Comparison of ENCODE assay signal across 8 cellular contexts in the genomic region with DNA sequence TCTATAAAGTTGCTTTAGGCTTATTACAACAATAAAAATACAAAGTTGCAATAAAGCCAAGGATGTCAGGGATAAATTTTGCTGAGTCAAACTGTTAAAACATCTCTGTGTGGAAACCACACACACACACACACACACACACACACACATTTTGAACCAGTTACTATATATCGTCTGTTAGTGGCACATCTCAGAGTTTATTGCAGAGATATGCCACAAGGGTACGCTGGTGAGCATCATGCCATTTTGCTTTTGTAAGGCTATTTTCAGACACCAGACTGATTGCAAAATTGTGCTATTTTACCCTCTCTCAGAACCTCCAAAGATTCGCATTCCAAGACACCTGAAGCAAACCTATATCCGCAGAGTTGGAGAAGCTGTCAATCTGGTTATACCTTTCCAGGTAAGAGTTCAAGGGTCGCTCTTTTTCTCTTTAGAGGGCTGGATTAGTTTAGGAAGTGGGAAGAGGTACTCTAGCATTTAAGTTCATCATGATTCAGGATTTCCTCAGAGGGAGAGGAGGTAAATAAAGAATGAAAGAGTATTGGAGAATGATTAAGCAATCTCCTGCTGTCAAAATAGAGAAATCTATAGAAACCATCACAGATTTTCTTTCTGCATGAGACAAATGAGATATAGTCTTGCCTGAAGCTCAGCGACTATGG. TPM values are rescaled to one million over a fixed set of nuclear protein-coding genes. Genes with fewer than 3 reads are reported as not detected.
DNase-seq lines count a peak whose midpoint lies in the region; ATAC-seq and TF ChIP-seq lines count a peak whose summit lies in the region.

No MANE protein-coding gene starts in this region.

- TF ChIP-seq POLR2A in Peyer's patch (IDR thresholded peaks at IDR 0.05) (no peak), breast epithelium (IDR thresholded peaks at IDR 0.05) (no peak), upper lobe of left lung (IDR thresholded peaks at IDR 0.05) (no peak)

- 45 to 53% methylated on average over 6 of the region's 6 CpGs for WGBS in upper lobe of left lung, 2 donors

- in situ Hi-C loops in GM13977 (cut with MboI; ENCODE audit: low pct_unique_long_range_greater_than_20kb, low sequenced_read_pairs, unreplicated experiment) = no loop called here

- DNase-seq in AG09309 (ENCODE audit: low read depth) (peak; percentile 29), GM13977 (ENCODE audit: low spot score) (peak; percentile 23), Peyer's patch (peak in 2 of 3 donors; percentile 21 to 73), breast epithelium (ENCODE audit: low spot score in 2 of 2) (no peak), left lobe of liver (ENCODE audit: low spot score) (peak; percentile 67), upper lobe of left lung (peak in 1 of 2 donors; percentile 62), NCI-H1092 (lab: John Stamatoyannopoulos, UW) (no peak)

- H3K9me3 ChIP-seq in Peyer's patch (no peaks in the 10 kb centered on the region), breast epithelium (no peaks in the 10 kb centered on the region), upper lobe of left lung (no peaks in the 10 kb centered on the region)

- no peak overlapping the region for H3K4me3 ChIP-seq in AG09309 (ENCODE audit: control insufficient read depth, low read depth, low read length)
- no peak overlapping the region for H3K4me3 ChIP-seq in Peyer's patch
- H3K4me3 ChIP-seq in breast epithelium = no peak overlapping the region
- no peak overlapping the region for H3K4me3 ChIP-seq in upper lobe of left lung

- ATAC-seq in left lobe of liver (peak; percentile 97), upper lobe of left lung (ENCODE audit: low FRiP score in 2 of 2) (peak; percentile 84 to 87), HG02798 (IDR thresholded peaks at IDR 0.05; ENCODE audit: poor library complexity, unreplicated experiment) (no peak)

- H3K36me3 ChIP-seq in Peyer's patch (no peaks in the 10 kb centered on the region), breast epithelium (no peaks in the 10 kb centered on the region), upper lobe of left lung (no peaks in the 10 kb centered on the region)

- no peak overlapping the region for H3K27ac ChIP-seq in Peyer's patch
- H3K27ac ChIP-seq in breast epithelium = no peak overlapping the region
- H3K27ac ChIP-seq in upper lobe of left lung = peak overlapping the region in 1 of 4 donors; percentile 6

- H3K27me3 ChIP-seq in Peyer's patch (no peaks in the 10 kb centered on the region), breast epithelium (no peaks in the 10 kb centered on the region), upper lobe of left lung (no peaks in the 10 kb centered on the region)

- TF ChIP-seq EP300 in upper lobe of left lung (IDR thresholded peaks at IDR 0.05) = no peak

- TF ChIP-seq CTCF in AG09309 (IDR thresholded peaks at IDR 0.05; ENCODE audit: control insufficient read depth, insufficient read depth, low read depth, low read length, missing control alignments) (peak; percentile 53), GM13977 (IDR thresholded peaks at IDR 0.05; ENCODE audit: extremely low read depth, insufficient read depth, missing control alignments) (peak; percentile 56), Peyer's patch (IDR thresholded peaks at IDR 0.05) (peak in 5 of 6 experiments; percentile 40 to 78 (median 75)), breast epithelium (IDR thresholded peaks at IDR 0.05) (peak in 2 of 3 donors; percentile 11 to 42), upper lobe of left lung (IDR thresholded peaks at IDR 0.05) (peak; percentile 23 to 77 (median 73))

- intact Hi-C loops in breast epithelium (cut with DNase I; ENCODE audit: low total_unique reads) = loop anchor here (5.0 kb wide), 1 partner anchor 1593 kb away; no protein-coding TSS in a partner anchor

- H3K4me1 ChIP-seq in Peyer's patch (peaks cover 0 to 8% (median 7%) of the 10 kb centered on the region in 4 donors), breast epithelium (no peaks in the 10 kb centered on the region), upper lobe of left lung (peaks cover 0 to 4% (median 2%) of the 10 kb centered on the region in 4 donors)

RNA-seq across cellular contexts. Expression of a gene that starts 27.3 kb away (rescaled TPM):
- total RNA-seq in Peyer's patch (100 to 1,000 TPM in 3 of 4 donors, 10 to 100 TPM in 1; 78.4 to 471 (median 359) TPM), breast epithelium (100 to 1,000 TPM; 148 to 334 (median 278) TPM), left lobe of liver (78.3 TPM), upper lobe of left lung (100 to 1,000 TPM in 4 of 6 donors, 10 to 100 TPM in 2; 52.5 to 262 (median 113) TPM)

Comparison
In these comparisons a context has a peak if more than half of its experiments do, and no peak if none do; other contexts are left out.
1. DNase-seq: peak in AG09309 (single experiment), GM13977 (single experiment), Peyer's patch (2 of 3) and left lobe of liver (single experiment); none in breast epithelium (0 of 2) and NCI-H1092 (single experiment).
2. Peak in every context shown above with its lines, with median percentiles within 50 percentile points of each other: CTCF ChIP-seq.